Comparison of ENCODE assay signal across 1 cellular context in genomic region chr17:82325286-82326180, GRCh38.
A peak's percentile ranks its signal among the peaks of the same experiment; 100 is the strongest.
TF ChIP-seq lines count a peak whose summit lies in the region.

No MANE protein-coding gene starts in this region.

TF ChIP-seq in HepG2, 621 proteins besides CTCF, POLR2A, EP300 and RAD21 (continued from another document and continues in another):
- peak; percentile 85; the same call in 1 of the 2 replicates for TF ChIP-seq NR0B2 (CRISPR knock-in tag; IDR thresholded peaks at IDR 0.05)
- TF ChIP-seq ZNF841 (CRISPR knock-in tag; IDR thresholded peaks at IDR 0.05; ENCODE audit: borderline replicate concordance), result no peak
- peak; percentile 91 for TF ChIP-seq ZNF318 (CRISPR knock-in tag; IDR thresholded peaks at IDR 0.05)
- TF ChIP-seq SMAD9 (CRISPR knock-in tag; IDR thresholded peaks at IDR 0.05), result peak; percentile 22; the same call in 1 of the 2 replicates
- peak; percentile 83 for TF ChIP-seq ZNF703 (CRISPR knock-in tag; IDR thresholded peaks at IDR 0.05; ENCODE audit: borderline replicate concordance)
- TF ChIP-seq ZNF121 (CRISPR knock-in tag; IDR thresholded peaks at IDR 0.05), result peak; percentile 72
- TF ChIP-seq ZBTB3 (CRISPR knock-in tag; IDR thresholded peaks at IDR 0.05; ENCODE audit: borderline replicate concordance, low read depth), result peak; percentile 49; the same call in 1 of the 2 replicates
- no peak for TF ChIP-seq PHB2 (IDR thresholded peaks at IDR 0.05; ENCODE audit: partially characterized antibody)
- TF ChIP-seq ZNF275 (CRISPR knock-in tag; IDR thresholded peaks at IDR 0.05; ENCODE audit: borderline replicate concordance), result peak; percentile 44; the same call in 1 of the 2 replicates
- TF ChIP-seq CENPT (CRISPR knock-in tag; IDR thresholded peaks at IDR 0.05; ENCODE audit: low read depth), result no peak; the same call in 1 of the 2 replicates
- TF ChIP-seq CREBL2 (CRISPR knock-in tag; IDR thresholded peaks at IDR 0.05; ENCODE audit: borderline replicate concordance), result peak; percentile 90; the same call in 1 of the 2 replicates
- TF ChIP-seq HOXA5 (CRISPR knock-in tag; IDR thresholded peaks at IDR 0.05), result peak; percentile 58; the same call in 1 of the 2 replicates
- TF ChIP-seq TEF (CRISPR knock-in tag; IDR thresholded peaks at IDR 0.05), result no peak
- TF ChIP-seq ZNF788 (CRISPR knock-in tag; IDR thresholded peaks at IDR 0.05; ENCODE audit: borderline replicate concordance), result peak; percentile 90
- TF ChIP-seq ELF1 (CRISPR knock-in tag; IDR thresholded peaks at IDR 0.05), result peak; percentile 9
- TF ChIP-seq HOMEZ (CRISPR knock-in tag; IDR thresholded peaks at IDR 0.05; ENCODE audit: low read depth), result 0 out of 2 replicates have a peak, but pooled peaks have one; percentile 14
- peak; percentile 88 for TF ChIP-seq NR2F2 (IDR thresholded peaks at IDR 0.05; ENCODE audit: borderline replicate concordance, low read depth)
- TF ChIP-seq FLYWCH1 (CRISPR knock-in tag; IDR thresholded peaks at IDR 0.05), result no peak
- peak; percentile 57; the same call in 1 of the 2 replicates for TF ChIP-seq KLF11 (CRISPR knock-in tag; IDR thresholded peaks at IDR 0.05)
- TF ChIP-seq ZFP90 (CRISPR knock-in tag; IDR thresholded peaks at IDR 0.05; ENCODE audit: borderline replicate concordance), result 0 out of 2 replicates have a peak, but pooled peaks have one; percentile 59
- TF ChIP-seq ZNF552 (CRISPR knock-in tag; IDR thresholded peaks at IDR 0.05; ENCODE audit: borderline replicate concordance), result no peak; the same call in 1 of the 2 replicates
- peak; percentile 86 for TF ChIP-seq HIC2 (CRISPR knock-in tag; IDR thresholded peaks at IDR 0.05; ENCODE audit: low read depth)
- TF ChIP-seq ZNF230 (CRISPR knock-in tag; IDR thresholded peaks at IDR 0.05), result peak; percentile 96
- no peak for TF ChIP-seq ZNF484 (CRISPR knock-in tag; IDR thresholded peaks at IDR 0.05; ENCODE audit: borderline replicate concordance, low read depth)
- TF ChIP-seq KDM5B (CRISPR knock-in tag; IDR thresholded peaks at IDR 0.05; ENCODE audit: borderline replicate concordance), result peak; percentile 80
- peak; percentile 34 for TF ChIP-seq PBX2 (CRISPR knock-in tag; IDR thresholded peaks at IDR 0.05)
- peak; percentile 80; the same call in 1 of the 2 replicates for TF ChIP-seq ZBTB8A (CRISPR knock-in tag; IDR thresholded peaks at IDR 0.05; ENCODE audit: borderline replicate concordance, low read depth)
- peak; percentile 50; the same call in 1 of the 2 replicates for TF ChIP-seq PHF8 (CRISPR knock-in tag; IDR thresholded peaks at IDR 0.05)
- TF ChIP-seq HOXD1 (CRISPR knock-in tag; IDR thresholded peaks at IDR 0.05), result 0 out of 2 replicates have a peak, but pooled peaks have one; percentile 60
- peak; percentile 68; the same call in 1 of the 2 replicates for TF ChIP-seq GMEB1 (CRISPR knock-in tag; IDR thresholded peaks at IDR 0.05; ENCODE audit: borderline replicate concordance)
- 0 out of 2 replicates have a peak, but pooled peaks have one; percentile 38 for TF ChIP-seq MAF1 (CRISPR knock-in tag; IDR thresholded peaks at IDR 0.05; ENCODE audit: borderline replicate concordance)
- TF ChIP-seq NR2C2 (CRISPR knock-in tag; IDR thresholded peaks at IDR 0.05; ENCODE audit: borderline replicate concordance), result peak; percentile 88
- TF ChIP-seq ZNF281 (CRISPR knock-in tag; IDR thresholded peaks at IDR 0.05; ENCODE audit: borderline replicate concordance), result peak; percentile 52; the same call in 1 of the 2 replicates
- no peak for TF ChIP-seq CREB1 (IDR thresholded peaks at IDR 0.05)
- no peak for TF ChIP-seq CREB1 (CRISPR knock-in tag; IDR thresholded peaks at IDR 0.05)
- 0 out of 2 replicates have a peak, but pooled peaks have one; percentile 47 for TF ChIP-seq ZSCAN31 (CRISPR knock-in tag; IDR thresholded peaks at IDR 0.05; ENCODE audit: low read depth)
- peak; percentile 95; the same call in 1 of the 2 replicates for TF ChIP-seq SMAD1 (CRISPR knock-in tag; IDR thresholded peaks at IDR 0.05; ENCODE audit: borderline replicate concordance, low read depth)
- TF ChIP-seq ZKSCAN1 (IDR thresholded peaks at IDR 0.05; ENCODE audit: low read length), result no peak
